ENCODE assay signal across 12 cellular contexts in the genomic region with DNA sequence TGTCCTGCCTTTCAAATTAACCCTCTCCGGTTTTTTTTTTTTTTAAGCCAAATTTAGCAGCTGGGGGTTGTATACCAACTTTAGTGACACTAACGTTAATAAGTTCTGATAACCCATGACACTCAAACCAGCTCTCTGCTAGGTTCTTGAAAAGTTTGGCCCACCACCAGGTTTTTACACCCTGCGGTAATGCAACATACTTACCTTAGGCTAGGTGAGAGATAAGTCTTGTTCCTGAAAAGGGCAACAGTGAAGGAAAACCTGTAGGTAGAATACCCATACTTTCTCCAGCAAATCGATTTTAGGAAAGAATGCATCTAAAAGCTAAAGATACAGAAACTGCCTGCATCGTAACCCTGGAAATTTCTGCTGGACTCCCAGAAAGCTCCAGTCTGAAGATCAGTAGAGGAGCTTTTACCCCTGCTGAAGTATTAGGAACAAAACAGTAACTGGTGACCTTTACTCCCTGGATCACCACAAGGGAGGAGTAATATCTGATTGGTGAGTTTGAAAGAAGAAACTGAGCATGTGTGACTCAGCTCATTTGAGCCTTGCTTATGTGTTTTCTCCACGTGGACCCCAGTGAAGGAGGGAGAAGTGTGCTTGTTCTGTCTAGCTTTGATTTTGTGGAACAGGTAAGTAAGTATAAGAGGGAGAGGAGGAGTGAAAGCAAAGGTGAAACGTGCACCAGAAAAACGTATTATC. TPM values are rescaled to one million over a fixed set of nuclear protein-coding genes. Genes with fewer than 3 reads are reported as not detected.
A peak's percentile ranks its signal among the peaks of the same experiment; 100 is the strongest.
DNase-seq lines count a peak whose midpoint lies in the region; ATAC-seq and TF ChIP-seq lines count a peak whose summit lies in the region.
"Had no signal": no experiment of that assay in that cellular context is flagged by ENCODE, and none has a peak within 500 bp of the region (broad histone marks: within the 10 kb centered on the region; RNA-seq: fewer than 3 reads in every experiment).

No MANE protein-coding gene starts in this region.

- H3F3A ChIP-seq in PC-3 (ENCODE audit: low read length, unreplicated experiment): no peaks in the 10 kb centered on the region

- H3K27me3 ChIP-seq in PC-3 (ENCODE audit: low read length): no peaks in the 10 kb centered on the region
- no peaks in the 10 kb centered on the region for H3K27me3 ChIP-seq in fibroblast of lung (ENCODE audit: control insufficient read depth, insufficient read depth, low read length)
- H3K27me3 ChIP-seq: right atrium auricular region, tibial artery had no signal

- H4K20me1 ChIP-seq in PC-3 (ENCODE audit: low read length) (no peaks in the 10 kb centered on the region), fibroblast of lung (ENCODE audit: control insufficient read depth, extremely low read depth, insufficient read depth, low read length) (no peaks in the 10 kb centered on the region)

- no peak for ATAC-seq in PC-3
- no peak for ATAC-seq in stimulated activated memory B cell treated with anti-CD40 and anti-IgM and Interleukin-4, amounts not matched to agents 10 μg/mL and 1 μg/mL and 100 μg/mL, for 72 hours
- ATAC-seq: effector memory CD8-positive, alpha-beta T cell had no signal

- H3K27ac Mint-ChIP-seq in activated naive CD4-positive, alpha-beta T cell treated with anti-CD3 and anti-CD28 coated beads for 36 hours: peak overlapping the region; percentile 73
- peak overlapping the region; percentile 31 for H3K27ac Mint-ChIP-seq in stimulated activated memory B cell treated with anti-CD40 and anti-IgM and Interleukin-4, amounts not matched to agents 10 μg/mL and 1 μg/mL and 100 μg/mL, for 72 hours

- H3K4me1 Mint-ChIP-seq in activated naive CD4-positive, alpha-beta T cell treated with anti-CD3 and anti-CD28 coated beads for 36 hours (ENCODE audit: low read depth): peaks cover 25% of the 10 kb centered on the region
- H3K4me1 Mint-ChIP-seq in stimulated activated memory B cell treated with anti-CD40 and anti-IgM and Interleukin-4, amounts not matched to agents 10 μg/mL and 1 μg/mL and 100 μg/mL, for 72 hours: no peaks in the 10 kb centered on the region

- no peaks in the 10 kb centered on the region for H3K27me3 Mint-ChIP-seq in activated naive CD4-positive, alpha-beta T cell treated with anti-CD3 and anti-CD28 coated beads for 36 hours (ENCODE audit: low read depth)
- no peaks in the 10 kb centered on the region for H3K27me3 Mint-ChIP-seq in stimulated activated memory B cell treated with anti-CD40 and anti-IgM and Interleukin-4, amounts not matched to agents 10 μg/mL and 1 μg/mL and 100 μg/mL, for 72 hours
- H3K27me3 Mint-ChIP-seq: effector memory CD8-positive, alpha-beta T cell had no signal

- TF ChIP-seq CTCF in PC-3 (conservative IDR thresholded peaks at IDR 0.05; ENCODE audit: low read depth, low read length): no peak
- TF ChIP-seq CTCF in fibroblast of lung (conservative IDR thresholded peaks at IDR 0.05 in 1 of 2, IDR thresholded peaks at IDR 0.05 in 1 of 2; ENCODE audit: low read depth in 1 of 2, low read length in 2 of 2): no peak

- intact Hi-C loops in activated naive CD4-positive, alpha-beta T cell treated with anti-CD3 and anti-CD28 coated beads for 36 hours (cut with micrococcal nuclease): no loop called here
- intact Hi-C loops in PC-3 (cut with micrococcal nuclease): no loop called here

- DNase-seq in activated naive CD4-positive, alpha-beta T cell treated with anti-CD3 and anti-CD28 coated beads for 36 hours: no peak
- no peak for DNase-seq in activated naive CD4-positive, alpha-beta T cell treated with anti-CD3 and anti-CD28 coated beads, Interleukin-2, amount 50 U/mL, for 16 hours
- peak; percentile 24 for DNase-seq in PC-3
- peak; percentile 11 to 16 for DNase-seq in fibroblast of lung (ENCODE audit: low read depth in 2 of 2)
- DNase-seq in amygdala (lab: John Stamatoyannopoulos, UW): no peak
- no peak for DNase-seq in effector CD8-positive, alpha-beta T cell (lab: John Stamatoyannopoulos, UW)
- DNase-seq in activated CD4-positive, CD25-positive, alpha-beta regulatory T cell treated with anti-CD3 and anti-CD28 coated beads, Interleukin-2, amount 50 U/mL, for 72 hours: no peak
- DNase-seq: effector memory CD8-positive, alpha-beta T cell; NCI-H446; tibial artery had no signal

- no peaks in the 10 kb centered on the region for H3K9me2 ChIP-seq in PC-3 (replicated peaks; ENCODE audit: low read length)

- H3K9ac ChIP-seq in PC-3 (ENCODE audit: low read length): no peak overlapping the region
- no peak overlapping the region for H3K9ac ChIP-seq in fibroblast of lung (ENCODE audit: insufficient read depth, low read length)

- CTCF ChIA-PET in activated naive CD4-positive, alpha-beta T cell treated with anti-CD3 and anti-CD28 coated beads for 36 hours (lab: Charles Lee): interaction anchor here (0.6 to 3.1 kb wide), 4 partner anchors 14 to 153 kb away, joined by 3 to 13 read pairs (median 4); no protein-coding TSS in a partner anchor
- CTCF ChIA-PET in PC-3 (lab: Charles Lee): no interaction called here

- H3K27ac ChIP-seq in PC-3 (ENCODE audit: low read length) (no peak overlapping the region), fibroblast of lung (ENCODE audit: insufficient read depth, low read length) (no peak overlapping the region)
- H3K27ac ChIP-seq: right atrium auricular region, tibial artery had no signal

- peaks cover 32% of the 10 kb centered on the region for H3K36me3 Mint-ChIP-seq in activated naive CD4-positive, alpha-beta T cell treated with anti-CD3 and anti-CD28 coated beads for 36 hours (ENCODE audit: low read depth)
- peaks cover 36% of the 10 kb centered on the region for H3K36me3 Mint-ChIP-seq in stimulated activated memory B cell treated with anti-CD40 and anti-IgM and Interleukin-4, amounts not matched to agents 10 μg/mL and 1 μg/mL and 100 μg/mL, for 72 hours

- no peaks in the 10 kb centered on the region for H3K9me3 Mint-ChIP-seq in activated naive CD4-positive, alpha-beta T cell treated with anti-CD3 and anti-CD28 coated beads for 36 hours
- no peaks in the 10 kb centered on the region for H3K9me3 Mint-ChIP-seq in stimulated activated memory B cell treated with anti-CD40 and anti-IgM and Interleukin-4, amounts not matched to agents 10 μg/mL and 1 μg/mL and 100 μg/mL, for 72 hours
- H3K9me3 Mint-ChIP-seq: effector memory CD8-positive, alpha-beta T cell had no signal

- H2AFZ ChIP-seq in PC-3 (ENCODE audit: low read length): no peak overlapping the region
- no peak overlapping the region for H2AFZ ChIP-seq in fibroblast of lung (ENCODE audit: low read length)

- POLR2A ChIA-PET in PC-3 (lab: Charles Lee; ENCODE audit: unreplicated experiment): no interaction called here

- H3K4me2 ChIP-seq in PC-3 (ENCODE audit: low read length) (no peak overlapping the region), fibroblast of lung (ENCODE audit: extremely low read depth, insufficient read depth, low read length) (no peak overlapping the region)

- BruUV-seq in PC-3 (replicated peaks; lab: Mats Ljungman, UMichigan): TSS peak; percentile 2

- H3K4me3 ChIP-seq in PC-3 (ENCODE audit: low read length) (no peak overlapping the region), fibroblast of lung (replicated peaks in 1 of 4; ENCODE audit: control extremely low read depth in 1 of 4, insufficient read depth in 1 of 4, low read depth in 3 of 4, low read length in 4 of 4) (no peak overlapping the region)
- H3K4me3 ChIP-seq: right atrium auricular region, tibial artery had no signal

- H3K4me3 Mint-ChIP-seq in activated naive CD4-positive, alpha-beta T cell treated with anti-CD3 and anti-CD28 coated beads for 36 hours: no peak overlapping the region
- H3K4me3 Mint-ChIP-seq in stimulated activated memory B cell treated with anti-CD40 and anti-IgM and Interleukin-4, amounts not matched to agents 10 μg/mL and 1 μg/mL and 100 μg/mL, for 72 hours: no peak overlapping the region
- H3K4me3 Mint-ChIP-seq: effector memory CD8-positive, alpha-beta T cell had no signal

- no peaks in the 10 kb centered on the region for H3K9me3 ChIP-seq in PC-3 (ENCODE audit: low read length)
- no peaks in the 10 kb centered on the region for H3K9me3 ChIP-seq in fibroblast of lung (ENCODE audit: control insufficient read depth, insufficient read depth, low read depth, low read length)
- H3K9me3 ChIP-seq: right atrium auricular region, tibial artery had no signal

- peaks cover 37% of the 10 kb centered on the region for H3K36me3 ChIP-seq in PC-3 (ENCODE audit: low read depth, low read length)
- H3K36me3 ChIP-seq in fibroblast of lung (ENCODE audit: control insufficient read depth, insufficient read depth, low read length): peaks cover 11% of the 10 kb centered on the region

- H3K79me2 ChIP-seq in PC-3 (ENCODE audit: low read length) (no peaks in the 10 kb centered on the region), fibroblast of lung (ENCODE audit: control insufficient read depth, insufficient read depth, low read length) (no peaks in the 10 kb centered on the region)

- H3K4me1 ChIP-seq in PC-3 (ENCODE audit: insufficient read depth, low read length) (no peaks in the 10 kb centered on the region), fibroblast of lung (ENCODE audit: control insufficient read depth, extremely low read depth, insufficient read depth, low read length) (no peaks in the 10 kb centered on the region)
- H3K4me1 ChIP-seq: right atrium auricular region, tibial artery had no signal

RNA-seq across cellular contexts. Expression of gene COX18, which starts 34.4 kb away (rescaled TPM):
- 10 to 100 TPM; 20.9 to 21.1 TPM for total RNA-seq in activated naive CD4-positive, alpha-beta T cell treated with anti-CD3 and anti-CD28 coated beads for 36 hours
- 32.8 and 40.0 TPM in 2 replicates for total RNA-seq in PC-3 (2014; rRNA removed)
- 19.8 and 27.9 TPM in 2 replicates for total RNA-seq in fibroblast of lung
- polyA plus RNA-seq in fibroblast of lung: 15.8 and 16.9 TPM in 2 replicates
- polyA plus RNA-seq in fibroblast of lung (2012): 9.5 and 10.9 TPM in 2 replicates
- 7.3 and 13.9 TPM in 2 replicates for polyA minus RNA-seq in fibroblast of lung (ENCODE audit: low replicate concordance)

Comparison
In these comparisons a context has a peak if more than half of its experiments do, and no peak if none do; other contexts are left out.
1. DNase-seq: peak in PC-3 (single experiment) and fibroblast of lung (2 of 2); none in activated naive CD4-positive, alpha-beta T cell treated with anti-CD3 and anti-CD28 coated beads for 36 hours (single experiment), activated naive CD4-positive, alpha-beta T cell treated with anti-CD3 and anti-CD28 coated beads, Interleukin-2, amount 50 U/mL, for 16 hours (single experiment), amygdala (0 of 56), effector CD8-positive, alpha-beta T cell (single experiment) and activated CD4-positive, CD25-positive, alpha-beta regulatory T cell treated with anti-CD3 and anti-CD28 coated beads, Interleukin-2, amount 50 U/mL, for 72 hours (single experiment).